30 cellular contexts compared by ENCODE assay signal in genomic region chr4:147693202-147693601, GRCh38.
"Had no signal": no experiment of that assay in that cellular context is flagged by ENCODE, and none has a peak within 500 bp of the region (broad histone marks: within the 10 kb centered on the region; RNA-seq: fewer than 3 reads in every experiment).

No MANE protein-coding gene starts in this region.

- DNase-seq: activated CD4-positive, alpha-beta memory T cell treated with anti-CD3 and anti-CD28 coated beads, Interleukin-2, amount 10 ng/mL, durations not matched to agents 7 days and 5 days; activated CD4-positive, alpha-beta T cell treated with anti-CD3 and anti-CD28 coated beads for 36 hours; activated CD4-positive, alpha-beta T cell treated with anti-CD3 and anti-CD28 coated beads, Interleukin-2, amount 50 U/mL, for 1 hour; activated gamma-delta T cell; activated naive CD4-positive, alpha-beta T cell treated with anti-CD3 and anti-CD28 coated beads for 36 hours; activated T-cell treated with anti-CD3 and anti-CD28 coated beads for 4 hours; activated T-cell treated with anti-CD3 and anti-CD28 coated beads, Interleukin-2, amount 50 U/mL, for 48 hours; amygdala; brain microvascular endothelial cell; Kasumi-1; KBM-7; NCI-H1092 treated with DMSO at 0.1 percent for 48 hours; NCI-H1417 treated with DMSO at 0.1 percent for 48 hours; NCI-H1694; NCI-H2029; NCI-H2107; NCI-H2171 treated with DMSO at 0.1 percent for 48 hours; NCI-H226; NCI-H510A; NCI-H526 treated with DMSO at 0.1 percent for 48 hours; NCI-H82; OCI-M1; RPMI8226; T-helper 1 cell; WERI-Rb-1 had no signal

- ATAC-seq: activated CD4-positive, alpha-beta T cell treated with anti-CD3 and anti-CD28 coated beads for 36 hours; activated T-helper 17 cell treated with anti-CD3 and anti-CD28 coated beads, Interleukin-2, amount 50 U/mL, for 72 hours; Panc1; Right ventricle myocardium inferior had no signal

- H3K4me3 ChIP-seq: cardiac muscle cell, SK-N-MC had no signal

- H3K36me3 ChIP-seq: brain microvascular endothelial cell, cardiac muscle cell, WERI-Rb-1 had no signal

- H3K27me3 ChIP-seq: brain microvascular endothelial cell, cardiac muscle cell had no signal

- H3K27ac ChIP-seq: brain microvascular endothelial cell, cardiac muscle cell, SK-N-MC, WERI-Rb-1 had no signal
